25 cellular contexts compared by ENCODE assay signal in genomic region chr5:3051400-3051799, GRCh38.
"Had no signal": no experiment of that assay in that cellular context is flagged by ENCODE, and none has a peak within 500 bp of the region (broad histone marks: within the 10 kb centered on the region; RNA-seq: fewer than 3 reads in every experiment).

No MANE protein-coding gene starts in this region.

- ATAC-seq: naive thymus-derived CD4-positive, alpha-beta T cell; natural killer cell; psoas muscle; right cardiac atrium; right lobe of liver; stimulated activated effector memory CD8-positive, alpha-beta T cell treated with anti-CD3 and anti-CD28 coated beads, Interleukin-12 subunit alpha, Interleukin-12 subunit beta, amount 100 ng/mL, for 72 hours; stimulated activated naive B cell treated with anti-CD40 and anti-IgM and Interleukin-4, amounts not matched to agents 10 μg/mL and 1 μg/mL and 100 μg/mL, for 72 hours had no signal

- H3K4me3 ChIP-seq: neural progenitor cell, ovary, psoas muscle, right lobe of liver, sigmoid colon, stomach, thoracic aorta, thyroid gland, tibial nerve, upper lobe of left lung, uterus had no signal

- DNase-seq: naive thymus-derived CD4-positive, alpha-beta T cell; natural killer cell; nucleus accumbens; ovary; psoas muscle; right cardiac atrium; right lobe of liver; sigmoid colon; small intestine; stimulated activated CD4-positive, alpha-beta T cell treated with anti-CD3 and anti-CD28 coated beads, Interleukin-15, amount 100 ng/mL, for 24 hours; stimulated activated CD4-positive, alpha-beta T cell treated with anti-CD3 and anti-CD28 coated beads, Interleukin-2, amount 100 ng/mL, for 24 hours; stimulated activated CD4-positive, alpha-beta T cell treated with anti-CD3 and anti-CD28 coated beads, Interleukin-2, amount 100 ng/mL, for 48 hours; stimulated activated CD4-positive, alpha-beta T cell treated with anti-CD3 and anti-CD28 coated beads, Interleukin-4, amount 100 ng/mL, for 24 hours; stimulated activated naive B cell treated with anti-CD40 and anti-IgM and Interleukin-4, amounts not matched to agents 10 μg/mL and 1 μg/mL and 100 μg/mL, for 72 hours; stimulated activated naive CD4-positive, alpha-beta T cell treated with Interleukin-2 at 50 U/mL for 16 hours; stomach; thyroid gland; trophoblast cell; uterus had no signal

- H3K27me3 ChIP-seq: neural progenitor cell, neutrophil, ovary, right lobe of liver, sigmoid colon, stomach, thyroid gland, tibial nerve, upper lobe of left lung, uterus had no signal

- H3K36me3 ChIP-seq: neural progenitor cell, neutrophil, ovary, right lobe of liver, sigmoid colon, stomach, thoracic aorta, thyroid gland, tibial nerve, upper lobe of left lung, uterus had no signal
